ENCODE assay signal across 8 cellular contexts in genomic region chr10:80477813-80478212, GRCh38. TPM values are rescaled to one million over a fixed set of nuclear protein-coding genes. Genes with fewer than 3 reads are reported as not detected.
DNase-seq lines count a peak whose midpoint lies in the region; ATAC-seq, FAIRE-seq and TF ChIP-seq lines count a peak whose summit lies in the region.

No MANE protein-coding gene starts in this region.

- no peak overlapping the region for H2BK120ac ChIP-seq in mesenchymal stem cell (ENCODE audit: low read depth, low read length)

- H3K4me1 ChIP-seq in mesenchymal stem cell (ENCODE audit: control insufficient read depth, insufficient read depth, low read depth, low read length), result peaks cover 20% of the 10 kb centered on the region

- no peak overlapping the region for H2BK12ac ChIP-seq in mesenchymal stem cell (ENCODE audit: low read length in 2 of 2)

- H3K27ac ChIP-seq in mesenchymal stem cell (ENCODE audit: low read length, poor library complexity, severe bottlenecking), result peak overlapping the region; percentile 75

- H3K23ac ChIP-seq in mesenchymal stem cell (ENCODE audit: low read length in 2 of 2), result no peak overlapping the region

- no peaks in the 10 kb centered on the region for H3K79me1 ChIP-seq in mesenchymal stem cell (replicated peaks; ENCODE audit: low read length, poor library complexity, severe bottlenecking)

- H3K4me3 ChIP-seq in bronchial epithelial cell (ENCODE audit: low read depth, low read length) (no peak overlapping the region), mesenchymal stem cell (ENCODE audit: insufficient read depth in 1 of 2, low read depth in 1 of 2, low read length in 2 of 2) (no peak overlapping the region)

- H3K9ac ChIP-seq in mesenchymal stem cell (ENCODE audit: low read length), result peak overlapping the region; percentile 70

- peak; percentile 59 for DNase-seq in CD1c-positive myeloid dendritic cell (ENCODE audit: extremely low spot score)
- DNase-seq in HT1080 (ENCODE audit: low read depth), result peak; percentile 95
- peak; percentile 97 for DNase-seq in bronchial epithelial cell (ENCODE audit: low read depth)
- peak; percentile 95 for DNase-seq in mesenchymal stem cell
- DNase-seq in LoVo (ENCODE audit: low spot score), result no peak
- DNase-seq in HUDEP-2 (lab: John Stamatoyannopoulos, UW; ENCODE audit: unreplicated experiment in 76 of 76), result no peak
- DNase-seq in midbrain (lab: John Stamatoyannopoulos, UW), result no peak

- 22% methylated on average over 2 of the region's 2 CpGs for WGBS in mesenchymal stem cell

- H3K18ac ChIP-seq in mesenchymal stem cell (ENCODE audit: low read depth in 1 of 2, low read length in 2 of 2), result no peak overlapping the region

- peak overlapping the region; percentile 28 for H3K4me2 ChIP-seq in mesenchymal stem cell (ENCODE audit: low read length, poor library complexity, severe bottlenecking)

- TF ChIP-seq CTCF in bronchial epithelial cell (IDR thresholded peaks at IDR 0.05; ENCODE audit: insufficient read depth, low read length, severe bottlenecking), result no peak

- peak overlapping the region; percentile 69 for H2BK5ac ChIP-seq in mesenchymal stem cell (ENCODE audit: low read depth, low read length, poor library complexity, severe bottlenecking)

- no peak overlapping the region for H4K8ac ChIP-seq in mesenchymal stem cell (ENCODE audit: low read length)

- no peak overlapping the region for H4K91ac ChIP-seq in mesenchymal stem cell (ENCODE audit: low read length)

- H3K9me3 ChIP-seq in mesenchymal stem cell (ENCODE audit: control insufficient read depth, low read length), result peaks cover 7% of the 10 kb centered on the region

- H2AFZ ChIP-seq in mesenchymal stem cell (ENCODE audit: low read depth, low read length), result no peak overlapping the region

- FAIRE-seq in bronchial epithelial cell (lab: Jason Lieb, UNC), result no peak

- no peak overlapping the region for H3K14ac ChIP-seq in mesenchymal stem cell (ENCODE audit: low read length in 2 of 2)

- peak overlapping the region; percentile 13 for H2AK5ac ChIP-seq in mesenchymal stem cell (ENCODE audit: low read length, severe bottlenecking)

- H2BK15ac ChIP-seq in mesenchymal stem cell (ENCODE audit: low read depth, poor library complexity, severe bottlenecking), result no peak overlapping the region

- no peak for ATAC-seq in HG02884 (IDR thresholded peaks at IDR 0.05; ENCODE audit: unreplicated experiment)

- H3K36me3 ChIP-seq in bronchial epithelial cell (ENCODE audit: control insufficient read depth, insufficient read depth, low read length), result peaks cover 4% of the 10 kb centered on the region
- H3K36me3 ChIP-seq in mesenchymal stem cell (ENCODE audit: control insufficient read depth in 1 of 2, insufficient read depth in 2 of 2, low read depth in 1 of 2, low read length in 2 of 2), result peaks cover 13 to 27% of the 10 kb centered on the region in 2 experiments

- no peak overlapping the region for H3K4ac ChIP-seq in mesenchymal stem cell (ENCODE audit: low read depth in 1 of 2, low read length in 2 of 2)

- H3K27me3 ChIP-seq in bronchial epithelial cell (ENCODE audit: control insufficient read depth, insufficient read depth, low read length) (no peaks in the 10 kb centered on the region), mesenchymal stem cell (ENCODE audit: control insufficient read depth in 1 of 2, insufficient read depth in 1 of 2, low read length in 2 of 2) (no peaks in the 10 kb centered on the region)

RNA-seq across cellular contexts. Expression of gene TSPAN14, which starts 23.7 kb away (rescaled TPM):
- total RNA-seq in HT1080 (2014; rRNA removed; shearing (Covaris generic)), result 26.8 and 43.1 TPM in 2 replicates
- 103 and 107 TPM in 2 replicates for polyA plus RNA-seq in HT1080 (2015; cell fraction: cytosol; rRNA removed)
- polyA plus RNA-seq in HT1080 (2015; cell fraction: nucleus; rRNA removed), result 81.8 and 97.5 TPM in 2 replicates
- total RNA-seq in bronchial epithelial cell, result 21.1 and 30.1 TPM in 2 replicates
- polyA plus RNA-seq in mesenchymal stem cell (2013, experiment 1 of 2), result 42.9 TPM
- 44.5 TPM for polyA plus RNA-seq in mesenchymal stem cell (2013, experiment 2 of 2)

RNA-seq across cellular contexts. Expression of gene SH2D4B, which starts 59.9 kb away (rescaled TPM):
- 0.05 TPM in 1 of 2 replicates, not detected in the other for total RNA-seq in HT1080 (2014; rRNA removed; shearing (Covaris generic))
- 0.09 and 0.34 TPM in 2 replicates for polyA plus RNA-seq in HT1080 (2015; cell fraction: cytosol; rRNA removed)
- 0.05 TPM in 1 of 2 replicates, not detected in the other for polyA plus RNA-seq in HT1080 (2015; cell fraction: nucleus; rRNA removed)
- under 0.01 TPM in 2 replicates for total RNA-seq in bronchial epithelial cell
- not detected for polyA plus RNA-seq in mesenchymal stem cell (2013, experiment 1 of 2)
- 0.01 TPM for polyA plus RNA-seq in mesenchymal stem cell (2013, experiment 2 of 2)

Comparison
In these comparisons a context has a peak if more than half of its experiments do, and no peak if none do; other contexts are left out.
1. DNase-seq: peak in CD1c-positive myeloid dendritic cell (single experiment), HT1080 (single experiment), bronchial epithelial cell (single experiment) and mesenchymal stem cell (single experiment); none in LoVo (single experiment), HUDEP-2 (0 of 76) and midbrain (single experiment).